In genomic region chr7:31938650-31939049, GRCh38 we compare ENCODE assay signal across 17 cellular contexts.
DNase-seq lines count a peak whose midpoint lies in the region; ATAC-seq and TF ChIP-seq lines count a peak whose summit lies in the region.
"Had no signal": no experiment of that assay in that cellular context is flagged by ENCODE, and none has a peak within 500 bp of the region (broad histone marks: within the 10 kb centered on the region; RNA-seq: fewer than 3 reads in every experiment).

No MANE protein-coding gene starts in this region.

- H3K27me3 ChIP-seq in A673 (replicated peaks; ENCODE audit: insufficient read depth, low read depth, low read length, poor library complexity) (no peaks in the 10 kb centered on the region), GM23338 (ENCODE audit: insufficient read depth) (no peaks in the 10 kb centered on the region), SK-N-SH (ENCODE audit: insufficient read depth) (no peaks in the 10 kb centered on the region), foreskin keratinocyte (no peaks in the 10 kb centered on the region), MM.1S (replicated peaks; ENCODE audit: insufficient read depth, low read length) (no peaks in the 10 kb centered on the region)
- H3K27me3 ChIP-seq: BLaER1, gastroesophageal sphincter, spleen, uterus had no signal

- no peaks in the 10 kb centered on the region for H3K9me3 Mint-ChIP-seq in GM23338
- H3K9me3 Mint-ChIP-seq: activated CD8-positive, alpha-beta T cell treated with anti-CD3 and anti-CD28 coated beads for 36 hours had no signal

- H4K20me1 ChIP-seq in GM23338 (replicated peaks; ENCODE audit: insufficient read depth): no peaks in the 10 kb centered on the region
- no peaks in the 10 kb centered on the region for H4K20me1 ChIP-seq in SK-N-SH (ENCODE audit: insufficient read depth)
- H4K20me1 ChIP-seq in MM.1S (ENCODE audit: insufficient read depth, low read length): no peaks in the 10 kb centered on the region
- H4K20me1 ChIP-seq: BLaER1 had no signal

- H3K27ac ChIP-seq in A673 (ENCODE audit: low read depth, low read length, poor library complexity, severe bottlenecking): no peak overlapping the region
- H3K27ac ChIP-seq in GM23338 (ENCODE audit: low read depth): no peak overlapping the region
- 0 out of 4 replicates have a peak overlapping the region, but pooled peaks of 1 of the 2 experiments have one; percentile 0 for H3K27ac ChIP-seq in SK-N-SH (ENCODE audit: low read depth in 2 of 2, low read length in 1 of 2)
- peak overlapping the region; percentile 16 for H3K27ac ChIP-seq in foreskin keratinocyte
- H3K27ac ChIP-seq in MM.1S (ENCODE audit: low read length): no peak overlapping the region
- H3K27ac ChIP-seq: BLaER1, coronary artery, gastroesophageal sphincter, spleen, uterus had no signal

- H3K4me1 ChIP-seq in A673 (ENCODE audit: insufficient read depth, low read length, poor library complexity, severe bottlenecking): no peaks in the 10 kb centered on the region
- H3K4me1 ChIP-seq in GM23338 (ENCODE audit: insufficient read depth): peaks cover 15% of the 10 kb centered on the region; the same call in 1 of the 2 replicates
- peaks cover 0 to 4% of the 10 kb centered on the region in 2 experiments; a peak in 2 of 4 replicates for H3K4me1 ChIP-seq in SK-N-SH (ENCODE audit: control insufficient read depth in 1 of 2, insufficient read depth in 2 of 2, low read depth in 1 of 2, low read length in 1 of 2)
- peaks cover 55% of the 10 kb centered on the region for H3K4me1 ChIP-seq in foreskin keratinocyte
- H3K4me1 ChIP-seq in MM.1S (ENCODE audit: low read length): no peaks in the 10 kb centered on the region
- H3K4me1 ChIP-seq: BLaER1, spleen, uterus had no signal

- no peak overlapping the region for H2AFZ ChIP-seq in GM23338
- H2AFZ ChIP-seq in SK-N-SH (ENCODE audit: low read depth): no peak overlapping the region; the same call in 1 of the 2 replicates
- H2AFZ ChIP-seq in MM.1S (ENCODE audit: low read length): no peak overlapping the region

- H3K4me2 ChIP-seq in GM23338: no peak overlapping the region
- no peak overlapping the region for H3K4me2 ChIP-seq in SK-N-SH
- H3K4me2 ChIP-seq in MM.1S (ENCODE audit: low read depth, low read length): no peak overlapping the region
- H3K4me2 ChIP-seq: BLaER1 had no signal

- no peak; the same call in 1 of the 2 replicates for TF ChIP-seq RAD21 in SK-N-SH (IDR thresholded peaks at IDR 0.05; ENCODE audit: low read length)

- intact Hi-C loops in A673 (cut with micrococcal nuclease; ENCODE audit: unreplicated experiment): no loop called here

- H3K9ac ChIP-seq in SK-N-SH: no peak overlapping the region
- H3K9ac ChIP-seq in MM.1S (ENCODE audit: low read length): no peak overlapping the region
- H3K9ac ChIP-seq: BLaER1 had no signal

- H3K4me3 ChIP-seq in A673 (ENCODE audit: low read depth, low read length, poor library complexity, severe bottlenecking) (no peak overlapping the region), GM23338 (no peak overlapping the region), SK-N-SH (ENCODE audit: low read depth in 2 of 2, low read length in 1 of 2) (no peak overlapping the region), MM.1S (ENCODE audit: low read length) (no peak overlapping the region)
- H3K4me3 ChIP-seq: BLaER1, coronary artery, gastroesophageal sphincter, spleen, uterus had no signal

- no peaks in the 10 kb centered on the region for H3K36me3 Mint-ChIP-seq in GM23338 (ENCODE audit: low read depth)

- CTCF ChIA-PET in A673 (lab: Charles Lee) (no interaction called here), SK-N-SH (lab: Yijun Ruan, JAX) (no interaction called here)

- H3K27me3 Mint-ChIP-seq in GM23338 (ENCODE audit: insufficient read depth, low read depth, poor library complexity): no peaks in the 10 kb centered on the region
- H3K27me3 Mint-ChIP-seq: activated CD8-positive, alpha-beta T cell treated with anti-CD3 and anti-CD28 coated beads for 36 hours had no signal

- no peak overlapping the region for H3K27ac Mint-ChIP-seq in GM23338
- H3K27ac Mint-ChIP-seq: activated CD8-positive, alpha-beta T cell treated with anti-CD3 and anti-CD28 coated beads for 36 hours; T-helper 1 cell treated with Interleukin-12 subunit alpha and Interleukin-12 subunit beta and Interleukin-4 antibody, amounts not matched to agents 30 μg/mL and 1 μg/mL, for 36 hours had no signal

- no peaks in the 10 kb centered on the region for H3K9me3 ChIP-seq in A673 (ENCODE audit: low read depth, low read length, poor library complexity, severe bottlenecking)
- no peaks in the 10 kb centered on the region for H3K9me3 ChIP-seq in SK-N-SH
- H3K9me3 ChIP-seq in MM.1S (replicated peaks; ENCODE audit: insufficient read depth, low read length): no peaks in the 10 kb centered on the region
- H3K9me3 ChIP-seq: BLaER1, gastroesophageal sphincter, spleen, uterus had no signal

- TF ChIP-seq CTCF in A673 (conservative IDR thresholded peaks at IDR 0.05; ENCODE audit: low read depth, low read length) (no peak; the same call in 1 of the 2 replicates), GM23338 (conservative IDR thresholded peaks at IDR 0.05; ENCODE audit: low read depth in 2 of 2) (no peak; a peak in 1 of 4 replicates), SK-N-SH (IDR thresholded peaks at IDR 0.05) (peak; percentile 53), foreskin keratinocyte (conservative IDR thresholded peaks at IDR 0.05) (peak; percentile 67), MM.1S (IDR thresholded peaks at IDR 0.05; ENCODE audit: low read length) (no peak)

- DNase-seq in A673 (ENCODE audit: low spot score) (peak; percentile 15), GM23338 (ENCODE audit: low spot score) (peak; percentile 15), SK-N-SH (no peak), foreskin keratinocyte (peak; percentile 85 to 88), MM.1S (no peak), HK-2 (ENCODE audit: unreplicated experiment) (no peak)
- DNase-seq in activated CD4-positive, CD25-positive, alpha-beta regulatory T cell (lab: John Stamatoyannopoulos, UW): no peak
- DNase-seq: activated CD8-positive, alpha-beta T cell treated with anti-CD3 and anti-CD28 coated beads for 36 hours; activated naive CD4-positive, alpha-beta T cell treated with anti-CD3 and anti-CD28 coated beads, Interleukin-2, amount 50 U/mL, for 16 hours; NCI-H187; spleen; uterus had no signal

- no peaks in the 10 kb centered on the region for H3K36me3 ChIP-seq in A673 (ENCODE audit: insufficient read depth, low read length, poor library complexity, severe bottlenecking)
- no peaks in the 10 kb centered on the region for H3K36me3 ChIP-seq in GM23338 (ENCODE audit: insufficient read depth)
- no peaks in the 10 kb centered on the region for H3K36me3 ChIP-seq in SK-N-SH (replicated peaks in 1 of 2; ENCODE audit: control insufficient read depth in 1 of 2, insufficient read depth in 2 of 2, low read length in 1 of 2)
- H3K36me3 ChIP-seq in MM.1S (replicated peaks; ENCODE audit: insufficient read depth, low read length): no peaks in the 10 kb centered on the region
- H3K36me3 ChIP-seq: BLaER1, gastroesophageal sphincter, spleen, uterus had no signal

- no peak for TF ChIP-seq EP300 in SK-N-SH (IDR thresholded peaks at IDR 0.05; ENCODE audit: borderline replicate concordance in 1 of 2, low read depth in 1 of 2, low read length in 1 of 2)

- ATAC-seq in GM23338: no peak
- peak; percentile 89 for ATAC-seq in foreskin keratinocyte
- ATAC-seq in GM21447 (IDR thresholded peaks at IDR 0.05; ENCODE audit: unreplicated experiment): no peak
- ATAC-seq: activated CD8-positive, alpha-beta T cell treated with anti-CD3 and anti-CD28 coated beads for 36 hours; gastroesophageal sphincter had no signal

- no peaks in the 10 kb centered on the region for H3F3A ChIP-seq in GM23338 (replicated peaks; ENCODE audit: low read depth)
- H3F3A ChIP-seq in SK-N-SH (replicated peaks; ENCODE audit: insufficient read depth): peaks cover 6% of the 10 kb centered on the region
- no peaks in the 10 kb centered on the region for H3F3A ChIP-seq in MM.1S (ENCODE audit: insufficient read depth, low read length)

- no TSS peak for BruUV-seq in A673 (replicated peaks; lab: Mats Ljungman, UMichigan)

- H3K9me2 ChIP-seq in GM23338 (ENCODE audit: insufficient read depth): peaks cover 4% of the 10 kb centered on the region
- H3K9me2 ChIP-seq in SK-N-SH: no peaks in the 10 kb centered on the region
- no peaks in the 10 kb centered on the region for H3K9me2 ChIP-seq in MM.1S (replicated peaks; ENCODE audit: insufficient read depth, low read length)

- H3K4me3 Mint-ChIP-seq in GM23338: no peak overlapping the region
- H3K4me3 Mint-ChIP-seq: activated CD8-positive, alpha-beta T cell treated with anti-CD3 and anti-CD28 coated beads for 36 hours; T-helper 1 cell treated with Interleukin-12 subunit alpha and Interleukin-12 subunit beta and Interleukin-4 antibody, amounts not matched to agents 30 μg/mL and 1 μg/mL, for 36 hours had no signal

- POLR2A ChIA-PET in A673 (lab: Charles Lee; ENCODE audit: low non-redundant PET): no interaction called here
- POLR2A ChIA-PET in SK-N-SH (lab: Yijun Ruan, JAX): no interaction called here

- no peaks in the 10 kb centered on the region for H3K79me2 ChIP-seq in GM23338 (replicated peaks; ENCODE audit: insufficient read depth)
- H3K79me2 ChIP-seq in SK-N-SH (ENCODE audit: insufficient read depth): no peaks in the 10 kb centered on the region
- no peaks in the 10 kb centered on the region for H3K79me2 ChIP-seq in MM.1S (ENCODE audit: low read length)

- peaks cover 24% of the 10 kb centered on the region; the same call in 2 of the 3 replicates for H3K4me1 Mint-ChIP-seq in GM23338

TF ChIP-seq in GM23338, 12 proteins besides CTCF, POLR2A, EP300 and RAD21 (continues in another document):
- TF ChIP-seq EZH2 (IDR thresholded peaks at IDR 0.05; ENCODE audit: low read depth, unreplicated experiment): no peak
- no peak for TF ChIP-seq ETS1 (IDR thresholded peaks at IDR 0.05)

TF ChIP-seq in SK-N-SH, 30 proteins besides CTCF, POLR2A, EP300 and RAD21 (continues in another document):
- TF ChIP-seq GATA2 (CRISPR knock-in tag; IDR thresholded peaks at IDR 0.05) (no peak), MEF2A (IDR thresholded peaks at IDR 0.05; ENCODE audit: borderline replicate concordance, low read depth) (no peak), MAX (IDR thresholded peaks at IDR 0.05; ENCODE audit: low read depth) (no peak)

Comparison
In these comparisons a context has a peak if more than half of its experiments do, and no peak if none do; other contexts are left out.
1. DNase-seq: peak in A673 (single experiment), GM23338 (single experiment) and foreskin keratinocyte (2 of 2); none in SK-N-SH (single experiment), activated CD4-positive, CD25-positive, alpha-beta regulatory T cell (0 of 4), MM.1S (single experiment) and HK-2 (single experiment).
2. CTCF ChIP-seq: peak in SK-N-SH (single experiment) and foreskin keratinocyte (single experiment); none in A673 (single experiment), GM23338 (0 of 2) and MM.1S (single experiment).